Comparison of ENCODE assay signal across 33 cellular contexts in genomic region chr4:124330045-124330444, GRCh38.
"Had no signal": no experiment of that assay in that cellular context is flagged by ENCODE, and none has a peak within 500 bp of the region (broad histone marks: within the 10 kb centered on the region; RNA-seq: fewer than 3 reads in every experiment).

No MANE protein-coding gene starts in this region.

- ATAC-seq: K562, PC-3 had no signal

- H3K9ac ChIP-seq: SK-N-SH had no signal

- H3K9me3 ChIP-seq: MG63, Peyer's patch, SJSA1, SK-N-SH had no signal

- DNase-seq: Kasumi-1; KG1; MG63; NCI-H1048; NCI-H1092 treated with DMSO at 0.1 percent for 48 hours; NCI-H1105 treated with DMSO at 0.1 percent for 48 hours; NCI-H1417; NCI-H1436; NCI-H146; NCI-H1694; NCI-H187; NCI-H1930; NCI-H2029 treated with DMSO at 0.1 percent for 48 hours; NCI-H2081 treated with DMSO at 0.1 percent for 48 hours; NCI-H2107; NCI-H2171; NCI-H226; NCI-H446 treated with DMSO at 0.1 percent for 48 hours; NCI-H510A; NCI-H526; NCI-H69; NCI-H748 treated with DMSO at 0.1 percent for 48 hours; NCI-H82; NK-92 treated with Interleukin-12 subunit alpha and Interleukin-12 subunit beta, amount 100 ng/mL, for 24 hours; OCI-M1; PC-3; Peyer's patch; Right ventricle myocardium superior; RPMI8226; SHP77 treated with DMSO at 0.1 percent for 48 hours; SK-N-SH had no signal

- H3K27me3 ChIP-seq: MG63, Peyer's patch, SJSA1 had no signal

- H3K4me2 ChIP-seq: SK-N-SH had no signal

- H3K36me3 ChIP-seq: MG63, Peyer's patch, SJSA1 had no signal

- H3K27ac ChIP-seq: Peyer's patch, SJSA1 had no signal

- H3K4me3 ChIP-seq: K562, MG63, Peyer's patch, SJSA1 had no signal

- H3K4me1 ChIP-seq: Peyer's patch, SJSA1 had no signal
